ENCODE assay signal across 22 cellular contexts in genomic region chr7:141544831-141545230, GRCh38.
"Had no signal": no experiment of that assay in that cellular context is flagged by ENCODE, and none has a peak within 500 bp of the region (broad histone marks: within the 10 kb centered on the region; RNA-seq: fewer than 3 reads in every experiment).

No MANE protein-coding gene starts in this region.

- H3K4me3 Mint-ChIP-seq: natural killer cell treated with Interleukin-12 subunit alpha and Interleukin-12 subunit beta and Interleukin-15 and Interleukin-18, amount 100 ng/mL, for 72 hours had no signal

- H3K27me3 ChIP-seq: esophagus muscularis mucosa, gastrocnemius medialis, heart right ventricle, pancreas, upper lobe of left lung, uterus had no signal

- H3K36me3 Mint-ChIP-seq: natural killer cell treated with Interleukin-12 subunit alpha and Interleukin-12 subunit beta and Interleukin-15 and Interleukin-18, amount 100 ng/mL, for 72 hours had no signal

- H3K4me3 ChIP-seq: esophagus muscularis mucosa, gastrocnemius medialis, heart right ventricle, lung, pancreas, tibial artery, upper lobe of left lung, uterus had no signal

- ATAC-seq: gastrocnemius medialis; heart right ventricle; left colon; left ventricle myocardium superior; natural killer cell treated with Interleukin-12 subunit alpha and Interleukin-12 subunit beta and Interleukin-15 and Interleukin-18, amount 100 ng/mL, for 72 hours; pancreas; right cardiac atrium had no signal

- H3K27ac Mint-ChIP-seq: natural killer cell treated with Interleukin-12 subunit alpha and Interleukin-12 subunit beta and Interleukin-15 and Interleukin-18, amount 100 ng/mL, for 72 hours; progenitor cell of endocrine pancreas had no signal

- DNase-seq: effector memory CD4-positive, alpha-beta T cell; gastrocnemius medialis; heart right ventricle; hypothalamus; left colon; left ventricle myocardium superior; mesenchymal stem cell; midbrain; occipital lobe; pancreas; right cardiac atrium; small intestine; stimulated activated CD4-positive, alpha-beta T cell treated with anti-CD3 and anti-CD28 coated beads, Interleukin-12 subunit alpha, Interleukin-12 subunit beta, amount 100 ng/mL, for 4 hours; stimulated activated naive CD4-positive, alpha-beta T cell; tibial artery; upper lobe of left lung; uterus had no signal

- H3K9me3 ChIP-seq: esophagus muscularis mucosa, gastrocnemius medialis, heart right ventricle, pancreas, tibial artery, upper lobe of left lung, uterus had no signal

- H3K27me3 Mint-ChIP-seq: natural killer cell treated with Interleukin-12 subunit alpha and Interleukin-12 subunit beta and Interleukin-15 and Interleukin-18, amount 100 ng/mL, for 72 hours; progenitor cell of endocrine pancreas had no signal

- H3K9me3 Mint-ChIP-seq: natural killer cell treated with Interleukin-12 subunit alpha and Interleukin-12 subunit beta and Interleukin-15 and Interleukin-18, amount 100 ng/mL, for 72 hours had no signal

- H3K27ac ChIP-seq: epithelial cell of prostate, esophagus muscularis mucosa, gastrocnemius medialis, heart right ventricle, pancreas, tibial artery, upper lobe of left lung, uterus had no signal

- H3K36me3 ChIP-seq: esophagus muscularis mucosa, gastrocnemius medialis, heart right ventricle, pancreas, tibial artery, upper lobe of left lung, uterus had no signal

- H3K4me1 ChIP-seq: esophagus muscularis mucosa, gastrocnemius medialis, heart right ventricle, pancreas, tibial artery, upper lobe of left lung, uterus had no signal

- FAIRE-seq: pancreas, small intestine had no signal
